22 cellular contexts compared by ENCODE assay signal in the genomic region with DNA sequence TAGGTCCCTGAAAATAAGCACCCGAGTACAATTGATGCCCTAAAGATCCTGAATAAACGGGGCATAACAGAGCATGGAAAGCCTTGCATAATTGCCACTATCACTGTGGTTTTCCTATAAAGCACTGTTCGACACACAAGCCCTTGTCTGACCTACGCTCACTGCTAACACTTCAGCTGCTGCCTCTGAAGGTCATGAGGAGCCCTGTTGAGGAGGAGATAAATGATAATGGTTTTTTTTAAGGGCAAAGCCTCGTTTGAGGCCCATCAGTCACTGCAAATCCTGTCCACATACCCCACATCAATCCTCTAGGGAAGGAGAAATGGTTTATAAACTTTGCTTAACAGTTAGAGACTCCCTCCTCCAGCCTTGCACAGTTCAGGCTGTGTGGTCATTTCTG. TPM values are rescaled to one million over a fixed set of nuclear protein-coding genes. Genes with fewer than 3 reads are reported as not detected.
DNase-seq lines count a peak whose midpoint lies in the region; ATAC-seq, FAIRE-seq and TF ChIP-seq lines count a peak whose summit lies in the region.
"Had no signal": no experiment of that assay in that cellular context is flagged by ENCODE, and none has a peak within 500 bp of the region (broad histone marks: within the 10 kb centered on the region; RNA-seq: fewer than 3 reads in every experiment).

No MANE protein-coding gene starts in this region.

- no peak for TF ChIP-seq RAD21 in IMR-90 (IDR thresholded peaks at IDR 0.05; ENCODE audit: low read length)
- TF ChIP-seq RAD21 in K562 (CRISPR knock-in tag; conservative IDR thresholded peaks at IDR 0.05 in 1 of 2, IDR thresholded peaks at IDR 0.05 in 1 of 2) = no peak

- WGBS in IMR-90 (ENCODE audit: extremely low coverage in 2 of 2, insufficient read length in 1 of 2), 2 experiments = no CpG with 5 or more reads among the region's 5 CpGs
- 0% methylated on average over 5 of the region's 5 CpGs for WGBS in K562 (ENCODE audit: insufficient coverage, low coverage, missing lambda C conversion rate)

- dilution Hi-C loops in IMR-90 (cut with HindIII; ENCODE audit: low sequenced_read_pairs, unreplicated experiment) = no loop called here

- no peak overlapping the region for H2AK5ac ChIP-seq in IMR-90 (ENCODE audit: low read depth, low read length)

- H3K36me3 ChIP-seq in IMR-90 (ENCODE audit: control insufficient read depth, insufficient read depth, low read length) (no peaks in the 10 kb centered on the region), K562 (ENCODE audit: control insufficient read depth, insufficient read depth, low read length) (no peaks in the 10 kb centered on the region)
- H3K36me3 ChIP-seq: BLaER1 treated with 17β-estradiol and CSF1 and Interleukin-3, amounts not matched to agents 10 nM and 100 nM had no signal

- H2AFZ ChIP-seq in IMR-90 (replicated peaks; ENCODE audit: low read length, poor library complexity) (no peak overlapping the region), K562 (ENCODE audit: low read depth, low read length) (no peak overlapping the region)

- no peak for FAIRE-seq in K562 (lab: Jason Lieb, UNC)
- FAIRE-seq: A549, D721Med, G401.6, GM12891, GM19239 had no signal

- no peak for TF ChIP-seq EP300 in K562 (IDR thresholded peaks at IDR 0.05; ENCODE audit: low read length)

- ATAC-seq in IMR-90 (ENCODE audit: low read depth) = no peak
- ATAC-seq in K562 = no peak
- no peak for ATAC-seq in GM19455 (IDR thresholded peaks at IDR 0.05; ENCODE audit: unreplicated experiment)
- ATAC-seq: A549; CD8-positive, alpha-beta T cell had no signal

- H3K4me1 ChIP-seq in IMR-90 (ENCODE audit: control insufficient read depth, insufficient read depth, low read length) (no peaks in the 10 kb centered on the region), K562 (replicated peaks in 1 of 2; ENCODE audit: control insufficient read depth in 2 of 2, insufficient read depth in 2 of 2, low read length in 2 of 2) (no peaks in the 10 kb centered on the region)
- H3K4me1 ChIP-seq: A549, Caco-2 had no signal

- TF ChIP-seq POLR2A in IMR-90 (IDR thresholded peaks at IDR 0.05; ENCODE audit: low read depth, low read length) (no peak), K562 (conservative IDR thresholded peaks at IDR 0.05) (no peak)

- H3K4me3 ChIP-seq in IMR-90 (ENCODE audit: insufficient read depth, low read depth, low read length) = no peak overlapping the region
- no peak overlapping the region for H3K4me3 ChIP-seq in K562
- H3K4me3 ChIP-seq: A549; BLaER1 treated with 17β-estradiol and CSF1 and Interleukin-3, amounts not matched to agents 10 nM and 100 nM had no signal

- H3K4me2 ChIP-seq in IMR-90 (ENCODE audit: low read depth, low read length) (no peak overlapping the region; the same call in 1 of the 2 replicates), K562 (ENCODE audit: insufficient read depth, low read length) (no peak overlapping the region)
- H3K4me2 ChIP-seq: A549; BLaER1 treated with 17β-estradiol and CSF1 and Interleukin-3, amounts not matched to agents 10 nM and 100 nM had no signal

- H3K9ac ChIP-seq in IMR-90 (ENCODE audit: low read depth, low read length) = no peak overlapping the region
- H3K9ac ChIP-seq in K562 (ENCODE audit: insufficient read depth in 1 of 2, low read depth in 2 of 2, low read length in 2 of 2) = no peak overlapping the region
- H3K9ac ChIP-seq: BLaER1 treated with 17β-estradiol and CSF1 and Interleukin-3, amounts not matched to agents 10 nM and 100 nM had no signal

- H3K27me3 ChIP-seq in IMR-90 (ENCODE audit: control insufficient read depth, insufficient read depth, low read length) (no peaks in the 10 kb centered on the region; the same call in 1 of the 2 replicates), K562 (ENCODE audit: control insufficient read depth in 2 of 2, insufficient read depth in 2 of 2, low read length in 2 of 2) (peaks cover 14 to 16% of the 10 kb centered on the region in 2 experiments)
- H3K27me3 ChIP-seq: BLaER1 treated with 17β-estradiol and CSF1 and Interleukin-3, amounts not matched to agents 10 nM and 100 nM had no signal

- H3K23ac ChIP-seq in IMR-90 (ENCODE audit: low read depth, low read length) = no peak overlapping the region

- CTCF ChIA-PET in IMR-90 (lab: Yijun Ruan, JAX) (no interaction called here), K562 (lab: Yijun Ruan, JAX; ENCODE audit: low intra/inter-chr PET ratio) (no interaction called here)

- H4K8ac ChIP-seq in IMR-90 (ENCODE audit: low read depth in 2 of 2, low read length in 2 of 2) = no peak overlapping the region

- no peak overlapping the region for H2AK9ac ChIP-seq in IMR-90 (replicated peaks; ENCODE audit: low read depth, low read length, poor library complexity)

- no peaks in the 10 kb centered on the region for H3K79me2 ChIP-seq in K562 (ENCODE audit: control insufficient read depth, insufficient read depth, low read length)

- in situ Hi-C loops in IMR-90 (cut with MboI; ENCODE audit: low sequenced_read_pairs) (no loop called here), SK-MEL-5 (cut with HindIII; ENCODE audit: low pct_unique_long_range_greater_than_20kb, low sequenced_read_pairs) (no loop called here), K562 (cut with MboI) (no loop called here)

- no peak overlapping the region for H3K27ac ChIP-seq in IMR-90 (ENCODE audit: insufficient read depth, low read length)
- no peak overlapping the region for H3K27ac ChIP-seq in K562 (ENCODE audit: extremely low read depth, low read depth, low read length)
- H3K27ac ChIP-seq: 22Rv1; A549; BLaER1 treated with 17β-estradiol and CSF1 and Interleukin-3, amounts not matched to agents 10 nM and 100 nM; C4-2B had no signal

- H3K9me3 ChIP-seq in IMR-90 (ENCODE audit: control insufficient read depth, insufficient read depth, low read length) (peaks cover 7% of the 10 kb centered on the region), K562 (replicated peaks; ENCODE audit: control insufficient read depth, insufficient read depth, low read depth, low read length) (no peaks in the 10 kb centered on the region; the same call in 1 of the 2 replicates)
- H3K9me3 ChIP-seq: Caco-2 had no signal

- H3K9me1 ChIP-seq in IMR-90 (ENCODE audit: insufficient read depth, low read length) (0 out of 2 replicates have a peak, but pooled peaks cover 4% of the 10 kb centered on the region), K562 (ENCODE audit: control insufficient read depth, insufficient read depth, low read length) (no peaks in the 10 kb centered on the region)

- 0 out of 2 replicates have a peak overlapping the region, but pooled peaks have one; percentile 8 for H3K18ac ChIP-seq in IMR-90 (ENCODE audit: low read depth, low read length)

- H3K14ac ChIP-seq in IMR-90 (replicated peaks; ENCODE audit: low read depth, low read length) = no peak overlapping the region

- H4K91ac ChIP-seq in IMR-90 (ENCODE audit: insufficient read depth, low read depth, low read length) = no peak overlapping the region

- 0 out of 2 replicates have a peak, but pooled peaks cover 6% of the 10 kb centered on the region for H4K20me1 ChIP-seq in IMR-90 (ENCODE audit: insufficient read depth, low read length)
- no peaks in the 10 kb centered on the region for H4K20me1 ChIP-seq in K562 (replicated peaks; ENCODE audit: control insufficient read depth, insufficient read depth, low read length)
- H4K20me1 ChIP-seq: BLaER1 treated with 17β-estradiol and CSF1 and Interleukin-3, amounts not matched to agents 10 nM and 100 nM had no signal

- H2BK15ac ChIP-seq in IMR-90 (ENCODE audit: low read depth, low read length) = no peak overlapping the region

- POLR2A ChIA-PET in IMR-90 (lab: Charles Lee; ENCODE audit: unreplicated experiment) (no interaction called here), K562 (lab: Yijun Ruan, JAX) (no interaction called here)

- no peak overlapping the region for H2BK20ac ChIP-seq in IMR-90 (ENCODE audit: low read depth, low read length)

- TF ChIP-seq CTCF in IMR-90 (conservative IDR thresholded peaks at IDR 0.05; ENCODE audit: low read depth, low read length) = no peak
- no peak for TF ChIP-seq CTCF in K562 (IDR thresholded peaks at IDR 0.05 in 2 of 3, conservative IDR thresholded peaks at IDR 0.05 in 1 of 3; ENCODE audit: insufficient read depth in 2 of 3, low read depth in 1 of 3, low read length in 3 of 3)

- H3K56ac ChIP-seq in IMR-90 (ENCODE audit: extremely low read depth, insufficient read depth, low read length) = no peak overlapping the region

- H3K79me1 ChIP-seq in IMR-90 (ENCODE audit: low read depth in 1 of 2, low read length in 2 of 2) = peaks cover 10 to 43% of the 10 kb centered on the region in 2 experiments; a peak in 3 of 4 replicates

- no TSS peak for BruUV-seq in IMR-90 (replicated peaks; lab: Mats Ljungman, UMichigan)
- no TSS peak for BruUV-seq in K562 (replicated peaks; lab: Mats Ljungman, UMichigan)

- DNase-seq in IMR-90 (no peak), SK-MEL-5 (ENCODE audit: low read depth, low spot score) (peak; percentile 53), K562 (ENCODE audit: extremely low read depth in 1 of 4, low spot score in 3 of 4) (no peak), NCI-H187 (lab: John Stamatoyannopoulos, UW) (no peak), GM19240 (ENCODE audit: insufficient read length, low spot score) (no peak)
- DNase-seq: AML-193; Caco-2; Calu3; CD4-positive, alpha-beta T cell; CD8-positive, alpha-beta T cell; DMS79 treated with DMSO at 0.1 percent for 48 hours; GF-D8 had no signal

- no peak overlapping the region for H2BK120ac ChIP-seq in IMR-90 (ENCODE audit: low read depth, low read length)

- 0 out of 2 replicates have a peak overlapping the region, but pooled peaks have one; percentile 35 for H4K5ac ChIP-seq in IMR-90 (ENCODE audit: low read depth, low read length)

- no peak overlapping the region for H3K4ac ChIP-seq in IMR-90 (ENCODE audit: low read depth, low read length)

- intact Hi-C loops in IMR-90 (cut with micrococcal nuclease) (no loop called here), K562 (cut with micrococcal nuclease) (no loop called here)

- no peak overlapping the region for H2BK5ac ChIP-seq in IMR-90 (ENCODE audit: low read depth, low read length, poor library complexity, severe bottlenecking)

RNA-seq across cellular contexts. Expression of a gene that starts 35.1 kb away (rescaled TPM):
- total RNA-seq in IMR-90 (2012; rRNA removed) = 19.4 and 20.3 TPM in 2 replicates
- polyA plus RNA-seq in IMR-90 (2012; rRNA removed) = 14.2 and 15.4 TPM in 2 replicates
- polyA plus RNA-seq in IMR-90 (2012; cell fraction: cytosol; rRNA removed) = 9.2 and 11.7 TPM in 2 replicates
- polyA plus RNA-seq in IMR-90 (2012; cell fraction: nucleus; rRNA removed; ENCODE audit: low replicate concordance) = 5.3 and 6.3 TPM in 2 replicates
- 0.29 and 0.50 TPM in 2 replicates for total RNA-seq in SK-MEL-5 (2014; rRNA removed; shearing (Covaris generic))
- polyA plus RNA-seq in SK-MEL-5 (2015; cell fraction: cytosol; rRNA removed) = 0.76 and 1.1 TPM in 2 replicates
- 0.65 TPM in 1 of 2 replicates, not detected in the other for polyA plus RNA-seq in SK-MEL-5 (2015; cell fraction: nucleus; rRNA removed)
- total RNA-seq in K562 (2011; cell fraction: chromatin; rRNA removed; ENCODE audit: low replicate concordance) = 3.2 and 3.7 TPM in 2 replicates
- 1.2 and 1.3 TPM in 2 replicates for total RNA-seq in K562 (2011; cell fraction: nucleolus; rRNA removed)
- 1.9 and 4.7 TPM in 2 replicates for total RNA-seq in K562 (2011; cell fraction: nucleoplasm; rRNA removed)
- total RNA-seq in K562 (2014; rRNA removed) = 0.27 and 0.33 TPM in 2 replicates
- 0.18 and 0.29 TPM in 2 replicates for total RNA-seq in K562 (2014; rRNA removed; fragmentation: Illumina TruSeq; extraction: Trizol)
- total RNA-seq in K562 (2015; rRNA removed; fragmentation: Illumina TruSeq; extraction: Trizol) = 0.29 and 0.41 TPM in 2 replicates
- 0.42 and 0.47 TPM in 2 replicates for total RNA-seq in K562 (2021)
- 0.27 and 0.32 TPM in 2 replicates for polyA plus RNA-seq in K562 (2011; rRNA removed)
- polyA plus RNA-seq in K562 (2011; cell fraction: cytosol; rRNA removed) = 0.04 and 0.82 TPM in 2 replicates
- polyA plus RNA-seq in K562 (2011; cell fraction: nucleus; rRNA removed) = 0.29 and 0.77 TPM in 2 replicates
- 0.40 and 0.44 TPM in 2 replicates for polyA plus RNA-seq in K562 (2012)
- 0.36 and 0.53 TPM in 2 replicates for polyA plus RNA-seq in K562 (2014; fragmentation: Illumina TruSeq; extraction: Trizol)
- polyA plus RNA-seq in K562 (2014; fragmentation: Nextera tagmentation; extraction: Ambion mirVana) = 1 to 10 TPM in 1 of 2 experiments, under 1 TPM in 1; 0.15 to 1.9 TPM
- 0.32 and 1.1 TPM in 2 replicates for polyA plus RNA-seq in K562 (2014; rRNA removed)
- polyA minus RNA-seq in K562 (2011; rRNA and poly(A)+ RNA removed) = 0.30 and 1.1 TPM in 2 replicates
- polyA minus RNA-seq in K562 (2011; cell fraction: cytosol; rRNA and poly(A)+ RNA removed) = 0.38 and 2.5 TPM in 2 replicates
- 1.1 and 1.7 TPM in 2 replicates for polyA minus RNA-seq in K562 (2011; cell fraction: nucleus; rRNA and poly(A)+ RNA removed)
- total RNA-seq: B cell; CD4-positive, alpha-beta T cell; CD8-positive, alpha-beta T cell had no signal
